ENCODE assay signal across 25 cellular contexts in genomic region chr15:28129261-28129848, GRCh38. TPM values are rescaled to one million over a fixed set of nuclear protein-coding genes. Genes with fewer than 3 reads are reported as not detected.
DNase-seq lines count a peak whose midpoint lies in the region; ATAC-seq and TF ChIP-seq lines count a peak whose summit lies in the region.
"Had no signal": no experiment of that assay in that cellular context is flagged by ENCODE, and none has a peak within 500 bp of the region (broad histone marks: within the 10 kb centered on the region; RNA-seq: fewer than 3 reads in every experiment).

No MANE protein-coding gene starts in this region.

- no peak overlapping the region for H3K27ac ChIP-seq in CD8-positive, alpha-beta T cell (ENCODE audit: low read depth, low read length)
- H3K27ac ChIP-seq in HCT116 (ENCODE audit: low read depth, low read length), result no peak overlapping the region
- H3K27ac ChIP-seq: HL-60 had no signal

- H3K4me1 ChIP-seq in CD8-positive, alpha-beta T cell (ENCODE audit: insufficient read depth, low read length), result no peaks in the 10 kb centered on the region
- H3K4me1 ChIP-seq in HCT116 (ENCODE audit: control insufficient read depth in 1 of 2, insufficient read depth in 2 of 2, low read length in 2 of 2), result no peaks in the 10 kb centered on the region
- H3K4me1 ChIP-seq: Caco-2 had no signal

- no peaks in the 10 kb centered on the region for H3K27me3 Mint-ChIP-seq in CD8-positive, alpha-beta T cell (ENCODE audit: low read depth)
- H3K27me3 Mint-ChIP-seq in glutamatergic neuron (ENCODE audit: unreplicated experiment) (no peaks in the 10 kb centered on the region), nephron progenitor cell (ENCODE audit: low read depth, poor library complexity) (no peaks in the 10 kb centered on the region)
- H3K27me3 Mint-ChIP-seq: CD4-positive, alpha-beta T cell had no signal

- TF ChIP-seq POLR2A in HCT116 (IDR thresholded peaks at IDR 0.05; ENCODE audit: borderline replicate concordance, extremely low read depth, insufficient read depth, insufficient read length), result no peak

- RAD21 ChIA-PET in HCT116 (lab: Charles Lee; ENCODE audit: low non-redundant PET in 1 of 2, low total read pairs in 2 of 2, uncharacterized antibody in 2 of 2, unreplicated experiment in 2 of 2), result no interaction called here

- H4K20me1 ChIP-seq in HCT116 (ENCODE audit: insufficient read depth), result no peaks in the 10 kb centered on the region

- no TSS peak for BruUV-seq in HCT116 (replicated peaks; lab: Mats Ljungman, UMichigan)

- no peak overlapping the region for H3K4me3 Mint-ChIP-seq in CD8-positive, alpha-beta T cell
- H3K4me3 Mint-ChIP-seq in glutamatergic neuron (ENCODE audit: unreplicated experiment) (no peak overlapping the region), nephron progenitor cell (no peak overlapping the region)
- H3K4me3 Mint-ChIP-seq: CD4-positive, alpha-beta T cell had no signal

- no peaks in the 10 kb centered on the region for H3K9me3 ChIP-seq in CD8-positive, alpha-beta T cell (ENCODE audit: low read length)
- no peaks in the 10 kb centered on the region for H3K9me3 ChIP-seq in HCT116 (ENCODE audit: control insufficient read depth in 1 of 2, insufficient read depth in 1 of 2, low read depth in 1 of 2, low read length in 2 of 2)
- H3K9me3 ChIP-seq: Caco-2, MG63, SK-N-SH had no signal

- no peaks in the 10 kb centered on the region for H3K4me1 Mint-ChIP-seq in CD8-positive, alpha-beta T cell (ENCODE audit: low read depth)
- H3K4me1 Mint-ChIP-seq in glutamatergic neuron (ENCODE audit: low read depth, unreplicated experiment), result peaks cover 1% of the 10 kb centered on the region
- H3K4me1 Mint-ChIP-seq in nephron progenitor cell, result no peaks in the 10 kb centered on the region

- H3K27me3 ChIP-seq in CD8-positive, alpha-beta T cell (ENCODE audit: insufficient read depth, low read length), result no peaks in the 10 kb centered on the region
- no peaks in the 10 kb centered on the region for H3K27me3 ChIP-seq in HCT116 (ENCODE audit: insufficient read depth, low read length)
- H3K27me3 ChIP-seq: MG63 had no signal

- no peaks in the 10 kb centered on the region for H3K9me2 ChIP-seq in HCT116 (ENCODE audit: insufficient read depth)
- H3K9me2 ChIP-seq: SK-N-SH had no signal

- peak overlapping the region; percentile 67 for H3K27ac Mint-ChIP-seq in CD8-positive, alpha-beta T cell
- H3K27ac Mint-ChIP-seq in glutamatergic neuron (ENCODE audit: unreplicated experiment) (peak overlapping the region; percentile 33), nephron progenitor cell (peak overlapping the region; percentile 27)
- H3K27ac Mint-ChIP-seq: CD4-positive, alpha-beta T cell had no signal

- H3K9me3 Mint-ChIP-seq in CD8-positive, alpha-beta T cell, result no peaks in the 10 kb centered on the region
- H3K9me3 Mint-ChIP-seq in glutamatergic neuron (ENCODE audit: unreplicated experiment) (peaks cover 4% of the 10 kb centered on the region), nephron progenitor cell (no peaks in the 10 kb centered on the region)
- H3K9me3 Mint-ChIP-seq: CD4-positive, alpha-beta T cell had no signal

- POLR2A ChIA-PET in CD8-positive, alpha-beta T cell (lab: Charles Lee), result no interaction called here
- POLR2A ChIA-PET in HCT116 (lab: Charles Lee), result no interaction called here

- H3K4me2 ChIP-seq in HCT116 (ENCODE audit: low read length), result no peak overlapping the region
- H3K4me2 ChIP-seq: SK-N-SH had no signal

- peaks cover 11% of the 10 kb centered on the region for H3K36me3 ChIP-seq in CD8-positive, alpha-beta T cell (ENCODE audit: insufficient read depth, low read length)
- peaks cover 0 to 3% of the 10 kb centered on the region in 2 experiments; a peak in 3 of 4 replicates for H3K36me3 ChIP-seq in HCT116 (ENCODE audit: control insufficient read depth in 1 of 2, insufficient read depth in 2 of 2, low read length in 2 of 2)

- CTCF ChIA-PET in CD8-positive, alpha-beta T cell (lab: Charles Lee), result interaction anchor here (0.7 kb wide), 1 partner anchor 31 kb away, joined by 3 read pairs; the partner anchor contains the start of gene OCA2
- CTCF ChIA-PET in HCT116 (lab: Charles Lee), result no interaction called here

- H3K9ac ChIP-seq in HCT116 (ENCODE audit: low read length), result no peak overlapping the region
- H3K9ac ChIP-seq: SK-N-SH had no signal

- intact Hi-C loops in CD8-positive, alpha-beta T cell (cut with DNase I, micrococcal nuclease), result loop anchor here in 1 of 2 experiments (10.0 kb wide), 1 partner anchor 85 kb away; no protein-coding TSS in a partner anchor
- intact Hi-C loops in HCT116 (cut with micrococcal nuclease), result loop anchor here (10.0 kb wide), 1 partner anchor 845 kb away; no protein-coding TSS in a partner anchor

- no peak for TF ChIP-seq RAD21 in HCT116 (IDR thresholded peaks at IDR 0.05; ENCODE audit: low read depth)

- H2AFZ ChIP-seq in HCT116 (ENCODE audit: low read depth, low read length, poor library complexity, severe bottlenecking), result no peak overlapping the region

- no peak overlapping the region for H3K4me3 ChIP-seq in CD8-positive, alpha-beta T cell (ENCODE audit: low read depth, low read length)
- no peak overlapping the region for H3K4me3 ChIP-seq in HCT116 (replicated peaks in 1 of 2; ENCODE audit: low read depth in 1 of 2, low read length in 2 of 2)
- H3K4me3 ChIP-seq: K562, MG63 had no signal

- no peak for DNase-seq in CD8-positive, alpha-beta T cell
- DNase-seq in HCT116 (ENCODE audit: low read depth, low spot score), result no peak
- DNase-seq in glutamatergic neuron, result no peak
- DNase-seq in nephron progenitor cell, result no peak
- no peak for DNase-seq in SIG-M5 (lab: John Stamatoyannopoulos, UW)
- no peak for DNase-seq in DMS53 treated with DMSO at 0.1 percent for 48 hours (lab: John Stamatoyannopoulos, UW; ENCODE audit: unreplicated experiment)
- no peak for DNase-seq in HCEC 1CT
- DNase-seq: Caco-2; CD4-positive, alpha-beta T cell; DMS 273 treated with DMSO at 0.1 percent for 48 hours; MG63; NCI-H1417; NCI-H1694 treated with DMSO at 0.1 percent for 48 hours; NCI-H2081 treated with DMSO at 0.1 percent for 48 hours; NCI-H2171 treated with DMSO at 0.1 percent for 48 hours; NCI-H524 treated with DMSO at 0.1 percent for 48 hours; NCI-H82; SHP77 treated with DMSO at 0.1 percent for 48 hours; SK-N-SH had no signal

- no peak for ATAC-seq in CD8-positive, alpha-beta T cell
- 0 out of 2 replicates have a peak, but pooled peaks have one; percentile 23 for ATAC-seq in HCT116
- ATAC-seq in GM19395 (IDR thresholded peaks at IDR 0.05; ENCODE audit: unreplicated experiment), result no peak
- ATAC-seq: HepG2, K562 had no signal

- no peaks in the 10 kb centered on the region for H3K79me2 ChIP-seq in HCT116 (ENCODE audit: insufficient read depth, low read length)

- H3K36me3 Mint-ChIP-seq in CD8-positive, alpha-beta T cell, result peaks cover 70% of the 10 kb centered on the region
- H3K36me3 Mint-ChIP-seq in glutamatergic neuron (ENCODE audit: unreplicated experiment), result no peaks in the 10 kb centered on the region
- peaks cover 40% of the 10 kb centered on the region for H3K36me3 Mint-ChIP-seq in nephron progenitor cell (ENCODE audit: low read depth)

- no peak for TF ChIP-seq CTCF in CD8-positive, alpha-beta T cell (IDR thresholded peaks at IDR 0.05)
- TF ChIP-seq CTCF in HCT116 (IDR thresholded peaks at IDR 0.05 in 2 of 3, conservative IDR thresholded peaks at IDR 0.05 in 1 of 3; ENCODE audit: borderline replicate concordance in 1 of 3, insufficient read depth in 1 of 3, low read depth in 2 of 3, low read length in 2 of 3) (no peak), glutamatergic neuron (IDR thresholded peaks at IDR 0.05; ENCODE audit: partially characterized antibody, unreplicated experiment) (no peak), nephron progenitor cell (IDR thresholded peaks at IDR 0.05) (no peak)

TF ChIP-seq in HCT116, 20 proteins besides CTCF, POLR2A, EP300 and RAD21 (continues in another document):
- TF ChIP-seq REST (IDR thresholded peaks at IDR 0.05; ENCODE audit: low read depth) (no peak), POLR2AphosphoS5 (IDR thresholded peaks at IDR 0.05; ENCODE audit: low read depth, low read length) (no peak), MAX (IDR thresholded peaks at IDR 0.05) (no peak), ATF3 (IDR thresholded peaks at IDR 0.05) (no peak), ZFX (IDR thresholded peaks at IDR 0.05) (no peak), EZH2phosphoT487 (IDR thresholded peaks at IDR 0.05; ENCODE audit: borderline replicate concordance) (no peak), EGR1 (IDR thresholded peaks at IDR 0.05; ENCODE audit: low read depth) (no peak), SIN3A (IDR thresholded peaks at IDR 0.05; ENCODE audit: low read depth) (no peak)

RNA-seq across cellular contexts. Expression of gene OCA2, which starts 30.2 kb away (rescaled TPM):
- not detected for total RNA-seq in CD8-positive, alpha-beta T cell
- not detected for total RNA-seq in HCT116 (2021; ENCODE audit: unreplicated experiment)
- polyA plus RNA-seq in HCT116 (2012), result not detected in 2 replicates
- total RNA-seq in glutamatergic neuron (ENCODE audit: unreplicated experiment), result 1.7 TPM
- total RNA-seq: CD4-positive, alpha-beta T cell; HT-29; OCI-LY7 had no signal
